ENCODE assay signal across 1 cellular context in the genomic region with DNA sequence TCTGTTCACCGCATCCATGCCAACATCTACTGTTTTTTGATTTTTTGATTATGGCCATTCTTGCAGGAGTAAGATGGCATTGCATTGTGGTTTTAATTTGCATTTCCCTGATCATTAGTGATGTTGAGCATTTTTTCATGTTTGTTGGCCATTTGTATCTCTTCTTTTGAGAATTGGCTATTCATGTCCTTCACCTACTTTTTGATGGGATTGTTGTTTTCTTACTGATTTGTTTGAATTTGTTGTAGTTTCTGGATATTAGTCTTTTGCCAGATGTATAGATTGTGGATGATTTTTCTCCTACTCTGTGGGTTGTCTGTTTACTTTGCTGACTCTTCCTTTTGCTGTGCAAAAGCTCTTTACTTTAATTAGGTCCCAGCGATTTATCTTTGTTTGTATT. TPM values are rescaled to one million over a fixed set of nuclear protein-coding genes. Genes with fewer than 3 reads are reported as not detected.
"Had no signal": no experiment of that assay in that cellular context is flagged by ENCODE, and none has a peak within 500 bp of the region (broad histone marks: within the 10 kb centered on the region; RNA-seq: fewer than 3 reads in every experiment).

No MANE protein-coding gene starts in this region.

RNA-seq across cellular contexts. Expression of a gene that starts 37.6 kb away (rescaled TPM):
- total RNA-seq: naive thymus-derived CD8-positive, alpha-beta T cell had no signal
- polyA plus RNA-seq: naive thymus-derived CD8-positive, alpha-beta T cell had no signal
